Comparison of ENCODE assay signal across 7 cellular contexts in genomic region chr16:88240776-88241175, GRCh38.
A peak's percentile ranks its signal among the peaks of the same experiment; 100 is the strongest.
DNase-seq lines count a peak whose midpoint lies in the region; ATAC-seq, FAIRE-seq and TF ChIP-seq lines count a peak whose summit lies in the region.
"Not testable (repeated sequence)": the region's sequence is repeated elsewhere in the genome, so short reads cannot be mapped to it uniquely, and the experiment has no call there.

No MANE protein-coding gene starts in this region.

- not testable (repeated sequence) for H3K27me3 Mint-ChIP-seq in HFFc6 (ENCODE audit: insufficient read depth)
- peaks cover 42% of the 10 kb centered on the region for H3K27me3 Mint-ChIP-seq in stimulated activated memory B cell treated with anti-CD40 and anti-IgM and Interleukin-4, amounts not matched to agents 10 μg/mL and 1 μg/mL and 100 μg/mL, for 72 hours

- not testable (repeated sequence) for TF ChIP-seq CTCF in A549 (IDR thresholded peaks at IDR 0.05); HFFc6 (IDR thresholded peaks at IDR 0.05); RWPE2 (IDR thresholded peaks at IDR 0.05; ENCODE audit: poor library complexity, severe bottlenecking); coronary artery (IDR thresholded peaks at IDR 0.05); HepG2 (CRISPR knock-in tag; IDR thresholded peaks at IDR 0.05); osteoblast (IDR thresholded peaks at IDR 0.05; ENCODE audit: extremely low read depth, low read depth, low read length)

- DNase-seq in A549 (ENCODE audit: low read depth in 1 of 2, low spot score in 1 of 2); HFFc6; RWPE2 (ENCODE audit: low spot score); HepG2 (ENCODE audit: low spot score); osteoblast (ENCODE audit: insufficient read length, low spot score, missing footprints): not testable (repeated sequence)
- DNase-seq in coronary artery (ENCODE audit: low spot score), result peak; percentile 65

- 94% methylated on average over 7 of the region's 11 CpGs for WGBS in A549 (ENCODE audit: missing lambda C conversion rate)
- WGBS in HepG2 (ENCODE audit: low lambda C conversion rate), result 71% methylated on average over 4 of the region's 11 CpGs

- CTCF ChIA-PET in A549 (lab: Yijun Ruan, JAX), result interaction anchor here (0.9 kb wide), 1 partner anchor 104 kb away, joined by 3 read pairs; no protein-coding TSS in a partner anchor
- CTCF ChIA-PET in HepG2 (lab: Yijun Ruan, JAX; ENCODE audit: low intra/inter-chr PET ratio, low total read pairs), result not testable (repeated sequence)

- in situ Hi-C loops in HepG2 (cut with HindIII; ENCODE audit: extremely low pct_ligation_motif_present, low pct_unique_long_range_greater_than_20kb), result not testable (repeated sequence)

- not testable (repeated sequence) for H3K9me3 ChIP-seq in A549; RWPE2 (ENCODE audit: severe bottlenecking); HepG2 (ENCODE audit: low read length); osteoblast (ENCODE audit: low read depth, low read length)

- POLR2A ChIA-PET in A549 (lab: Yijun Ruan, JAX); HepG2 (lab: Yijun Ruan, JAX): not testable (repeated sequence)

- not testable (repeated sequence) for H3K4me3 ChIP-seq in A549; RWPE2 (ENCODE audit: severe bottlenecking); coronary artery; HepG2 (replicated peaks in 1 of 3; ENCODE audit: insufficient read depth in 1 of 3, low read depth in 2 of 3, low read length in 3 of 3); osteoblast (ENCODE audit: insufficient read depth, low read length)

- FAIRE-seq in A549 (lab: Jason Lieb, UNC); HepG2 (lab: Jason Lieb, UNC): not testable (repeated sequence)

- intact Hi-C loops in HepG2 (cut with micrococcal nuclease; ENCODE audit: unreplicated experiment), result not testable (repeated sequence)

- peaks cover 24% of the 10 kb centered on the region for H3K4me1 Mint-ChIP-seq in HFFc6 (ENCODE audit: low read depth)
- H3K4me1 Mint-ChIP-seq in stimulated activated memory B cell treated with anti-CD40 and anti-IgM and Interleukin-4, amounts not matched to agents 10 μg/mL and 1 μg/mL and 100 μg/mL, for 72 hours, result not testable (repeated sequence)

- H2AFZ ChIP-seq in HepG2 (ENCODE audit: low read length); osteoblast (ENCODE audit: low read length): not testable (repeated sequence)

- not testable (repeated sequence) for H3K9ac ChIP-seq in HepG2 (ENCODE audit: insufficient read depth, low read depth, low read length)

- not testable (repeated sequence) for BruUV-seq in HepG2 (replicated peaks; lab: Mats Ljungman, UMichigan)

- not testable (repeated sequence) for TF ChIP-seq EP300 in A549 (IDR thresholded peaks at IDR 0.05); HepG2 (IDR thresholded peaks at IDR 0.05; ENCODE audit: low read depth in 2 of 2, low read length in 2 of 2); HepG2 (CRISPR knock-in tag; IDR thresholded peaks at IDR 0.05; ENCODE audit: borderline replicate concordance)

- not testable (repeated sequence) for TF ChIP-seq RAD21 in A549 (conservative IDR thresholded peaks at IDR 0.05 in 1 of 2, IDR thresholded peaks at IDR 0.05 in 1 of 2); HepG2 (CRISPR knock-in tag; IDR thresholded peaks at IDR 0.05)

- not testable (repeated sequence) for H3K79me2 ChIP-seq in HepG2 (ENCODE audit: insufficient read depth, low read length); osteoblast (ENCODE audit: insufficient read depth, low read length)

- not testable (repeated sequence) for H3K36me3 Mint-ChIP-seq in HFFc6 (ENCODE audit: low read depth); stimulated activated memory B cell treated with anti-CD40 and anti-IgM and Interleukin-4, amounts not matched to agents 10 μg/mL and 1 μg/mL and 100 μg/mL, for 72 hours

- H4K20me1 ChIP-seq in HepG2 (ENCODE audit: insufficient read depth, low read length); osteoblast (ENCODE audit: insufficient read depth, low read length): not testable (repeated sequence)

- not testable (repeated sequence) for H3K27me3 ChIP-seq in RWPE2 (ENCODE audit: insufficient read depth, poor library complexity, severe bottlenecking); HepG2 (ENCODE audit: control insufficient read depth in 1 of 2, insufficient read depth in 2 of 2, low read length in 2 of 2); osteoblast (ENCODE audit: insufficient read depth, low read length)

- peak overlapping the region; percentile 32; the same call in 2 of the 3 replicates for H3K4me2 ChIP-seq in A549
- H3K4me2 ChIP-seq in HepG2 (ENCODE audit: low read depth, low read length); osteoblast (ENCODE audit: insufficient read depth, low read length): not testable (repeated sequence)

- H3K4me1 ChIP-seq in A549, result peaks cover 71% of the 10 kb centered on the region
- H3K4me1 ChIP-seq in RWPE2 (ENCODE audit: insufficient read depth, poor library complexity, severe bottlenecking), result peaks cover 44% of the 10 kb centered on the region
- peaks cover 58% of the 10 kb centered on the region for H3K4me1 ChIP-seq in HepG2 (ENCODE audit: insufficient read depth, low read length)
- peaks cover 37% of the 10 kb centered on the region for H3K4me1 ChIP-seq in osteoblast (ENCODE audit: insufficient read depth, low read length)

- not testable (repeated sequence) for H3K4me3 Mint-ChIP-seq in HFFc6; stimulated activated memory B cell treated with anti-CD40 and anti-IgM and Interleukin-4, amounts not matched to agents 10 μg/mL and 1 μg/mL and 100 μg/mL, for 72 hours

- 0 out of 2 replicates have a peak overlapping the region, but pooled peaks have one; percentile 16 for H3K27ac Mint-ChIP-seq in HFFc6
- peak overlapping the region; percentile 14 for H3K27ac Mint-ChIP-seq in stimulated activated memory B cell treated with anti-CD40 and anti-IgM and Interleukin-4, amounts not matched to agents 10 μg/mL and 1 μg/mL and 100 μg/mL, for 72 hours

- H3K36me3 ChIP-seq in RWPE2 (ENCODE audit: low read depth); HepG2 (replicated peaks in 1 of 2; ENCODE audit: control insufficient read depth in 1 of 2, insufficient read depth in 2 of 2, low read length in 2 of 2); osteoblast (ENCODE audit: insufficient read depth, low read length): not testable (repeated sequence)

- not testable (repeated sequence) for TF ChIP-seq POLR2A in A549 (IDR thresholded peaks at IDR 0.05; ENCODE audit: low read length); HepG2 (IDR thresholded peaks at IDR 0.05; ENCODE audit: insufficient read depth in 1 of 2, low read depth in 2 of 2, low read length in 2 of 2)

- H3K27ac ChIP-seq in A549, result peak overlapping the region; percentile 88 to 92
- H3K27ac ChIP-seq in RWPE2 (ENCODE audit: poor library complexity, severe bottlenecking), result peak overlapping the region; percentile 13
- not testable (repeated sequence) for H3K27ac ChIP-seq in coronary artery; HepG2 (ENCODE audit: extremely low read length, insufficient read depth, low read length)
- H3K27ac ChIP-seq in osteoblast (ENCODE audit: low read depth, low read length), result peak overlapping the region; percentile 73

- not testable (repeated sequence) for ATAC-seq in A549; RWPE2 (ENCODE audit: low read depth); HepG2; stimulated activated memory B cell treated with anti-CD40 and anti-IgM and Interleukin-4, amounts not matched to agents 10 μg/mL and 1 μg/mL and 100 μg/mL, for 72 hours

- H3K9me3 Mint-ChIP-seq in HFFc6, result not testable (repeated sequence)
- peaks cover 11% of the 10 kb centered on the region for H3K9me3 Mint-ChIP-seq in stimulated activated memory B cell treated with anti-CD40 and anti-IgM and Interleukin-4, amounts not matched to agents 10 μg/mL and 1 μg/mL and 100 μg/mL, for 72 hours

TF ChIP-seq in HepG2, 621 proteins besides CTCF, POLR2A, EP300 and RAD21:
- TF ChIP-seq ZNF652 (CRISPR knock-in tag; IDR thresholded peaks at IDR 0.05; ENCODE audit: borderline replicate concordance, low read depth), result 0 out of 2 replicates have a peak, but pooled peaks have one; percentile 20
